Comparison of ENCODE assay signal across 15 cellular contexts in genomic region chr7:29494350-29494749, GRCh38.
DNase-seq lines count a peak whose midpoint lies in the region; ATAC-seq, FAIRE-seq and TF ChIP-seq lines count a peak whose summit lies in the region.
"Had no signal": no experiment of that assay in that cellular context is flagged by ENCODE, and none has a peak within 500 bp of the region (broad histone marks: within the 10 kb centered on the region; RNA-seq: fewer than 3 reads in every experiment).

No MANE protein-coding gene starts in this region.

- TF ChIP-seq POLR2A in HepG2 (IDR thresholded peaks at IDR 0.05; ENCODE audit: insufficient read depth in 1 of 2, low read depth in 2 of 2, low read length in 2 of 2): no peak
- TF ChIP-seq POLR2A in right lobe of liver (IDR thresholded peaks at IDR 0.05): no peak

- no peak for DNase-seq in HepG2 (ENCODE audit: low spot score)
- no peak for DNase-seq in right lobe of liver
- peak; percentile 79 for DNase-seq in choroid plexus epithelial cell (ENCODE audit: low read depth)
- DNase-seq in stimulated activated CD4-positive, alpha-beta T cell treated with anti-CD3 and anti-CD28 coated beads, Interleukin-4, amount 100 ng/mL, for 1 hour: no peak
- DNase-seq in coronary artery (ENCODE audit: low spot score): no peak
- DNase-seq in NCI-H82 treated with DMSO at 0.1 percent for 48 hours (lab: John Stamatoyannopoulos, UW; ENCODE audit: unreplicated experiment): no peak
- no peak for DNase-seq in NCI-H1417 treated with DMSO at 0.1 percent for 48 hours (lab: John Stamatoyannopoulos, UW)
- DNase-seq: 8988T; activated effector memory CD4-positive, alpha-beta T cell treated with Interleukin-2 at 50 U/mL for 16 hours; stimulated activated CD4-positive, alpha-beta T cell treated with anti-CD3 and anti-CD28 coated beads, Interleukin-1b, Interleukin-23, amount 100 ng/mL, for 48 hours had no signal

- 100% methylated on average over 1 of the region's 1 CpG for WGBS in HepG2 (ENCODE audit: low lambda C conversion rate)
- 75% methylated on average over 1 of the region's 1 CpG for WGBS in right lobe of liver (ENCODE audit: insufficient coverage, low coverage, low lambda C conversion rate, missing lambda C conversion rate)
- 82% methylated on average over 1 of the region's 1 CpG for WGBS in liver

- H3K9me3 ChIP-seq in HepG2 (ENCODE audit: low read length) (no peaks in the 10 kb centered on the region), right lobe of liver (no peaks in the 10 kb centered on the region), liver (ENCODE audit: control insufficient read depth in 4 of 4, low read length in 3 of 4) (no peaks in the 10 kb centered on the region)

- H2AFZ ChIP-seq in HepG2 (ENCODE audit: low read length): no peak overlapping the region

- H3K9ac ChIP-seq in HepG2 (ENCODE audit: insufficient read depth, low read depth, low read length) (no peak overlapping the region), liver (ENCODE audit: low read depth in 1 of 2, low read length in 2 of 2) (no peak overlapping the region)

- POLR2A ChIA-PET in HepG2 (lab: Yijun Ruan, JAX): interaction anchor here (1.8 kb wide), 1 partner anchor 11 kb away, joined by 7 read pairs; no protein-coding TSS in a partner anchor

- H3K4me3 ChIP-seq in HepG2 (replicated peaks in 1 of 3; ENCODE audit: insufficient read depth in 1 of 3, low read depth in 2 of 3, low read length in 3 of 3) (no peak overlapping the region), right lobe of liver (no peak overlapping the region), choroid plexus epithelial cell (ENCODE audit: low read depth, low read length) (no peak overlapping the region), liver (ENCODE audit: low read depth in 1 of 3, low read length in 3 of 3) (no peak overlapping the region), coronary artery (no peak overlapping the region)
- H3K4me3 ChIP-seq: lung had no signal

- TF ChIP-seq EP300 in HepG2 (IDR thresholded peaks at IDR 0.05; ENCODE audit: low read depth in 2 of 2, low read length in 2 of 2): no peak
- TF ChIP-seq EP300 in HepG2 (CRISPR knock-in tag; IDR thresholded peaks at IDR 0.05; ENCODE audit: borderline replicate concordance): no peak

- TF ChIP-seq CTCF in HepG2 (CRISPR knock-in tag; IDR thresholded peaks at IDR 0.05): no peak
- TF ChIP-seq CTCF in right lobe of liver (IDR thresholded peaks at IDR 0.05): no peak
- TF ChIP-seq CTCF in choroid plexus epithelial cell (conservative IDR thresholded peaks at IDR 0.05; ENCODE audit: low read depth, low read length): no peak
- TF ChIP-seq CTCF in liver (IDR thresholded peaks at IDR 0.05; ENCODE audit: low read depth, low read length, missing input control): no peak
- TF ChIP-seq CTCF in coronary artery (IDR thresholded peaks at IDR 0.05): no peak

- BruUV-seq in HepG2 (replicated peaks; lab: Mats Ljungman, UMichigan): no TSS peak

- FAIRE-seq in HepG2 (lab: Jason Lieb, UNC): no peak
- FAIRE-seq: frontal cortex had no signal

- H3K79me2 ChIP-seq in HepG2 (ENCODE audit: insufficient read depth, low read length): no peaks in the 10 kb centered on the region

- H3K4me2 ChIP-seq in HepG2 (ENCODE audit: low read depth, low read length): no peak overlapping the region

- H3K27ac ChIP-seq in HepG2 (ENCODE audit: extremely low read length, insufficient read depth, low read length): no peak overlapping the region
- no peak overlapping the region for H3K27ac ChIP-seq in right lobe of liver
- H3K27ac ChIP-seq in liver (ENCODE audit: low read depth in 1 of 2, low read length in 2 of 2): no peak overlapping the region
- no peak overlapping the region for H3K27ac ChIP-seq in coronary artery

- no peaks in the 10 kb centered on the region for H4K20me1 ChIP-seq in HepG2 (ENCODE audit: insufficient read depth, low read length)

- H3K36me3 ChIP-seq in HepG2 (replicated peaks in 1 of 2; ENCODE audit: control insufficient read depth in 1 of 2, insufficient read depth in 2 of 2, low read length in 2 of 2) (peaks cover 8 to 18% of the 10 kb centered on the region in 2 experiments; a peak in 3 of 5 replicates), right lobe of liver (no peaks in the 10 kb centered on the region), liver (ENCODE audit: control insufficient read depth in 4 of 4, insufficient read depth in 3 of 4, low read depth in 1 of 4, low read length in 3 of 4) (no peaks in the 10 kb centered on the region)

- in situ Hi-C loops in HepG2 (cut with HindIII; ENCODE audit: extremely low pct_ligation_motif_present, low pct_unique_long_range_greater_than_20kb): no loop called here

- TF ChIP-seq RAD21 in HepG2 (CRISPR knock-in tag; IDR thresholded peaks at IDR 0.05) (no peak), liver (IDR thresholded peaks at IDR 0.05) (no peak)

- CTCF ChIA-PET in HepG2 (lab: Yijun Ruan, JAX; ENCODE audit: low intra/inter-chr PET ratio, low total read pairs): no interaction called here

- intact Hi-C loops in HepG2 (cut with micrococcal nuclease; ENCODE audit: unreplicated experiment): loop anchor here (10.0 kb wide), 1 partner anchor 50 kb away; no protein-coding TSS in a partner anchor
- intact Hi-C loops in right lobe of liver (cut with DNase I): no loop called here

- ATAC-seq in HepG2: no peak
- no peak for ATAC-seq in right lobe of liver
- ATAC-seq: activated CD4-positive, CD25-positive, alpha-beta regulatory T cell treated with anti-CD3 and anti-CD28 coated beads, Interleukin-2, amount 50 U/mL, for 24 hours; natural killer cell treated with Interleukin-12 subunit alpha and Interleukin-12 subunit beta and Interleukin-15 and Interleukin-18, amount 100 ng/mL, for 72 hours had no signal

- H3K4me1 ChIP-seq in HepG2 (ENCODE audit: insufficient read depth, low read length): peaks cover 48% of the 10 kb centered on the region
- peaks cover 0 to 37% (median 10%) of the 10 kb centered on the region in 4 donors for H3K4me1 ChIP-seq in right lobe of liver
- peaks cover 7 to 23% (median 20%) of the 10 kb centered on the region in 4 donors for H3K4me1 ChIP-seq in liver (ENCODE audit: control insufficient read depth in 4 of 4, insufficient read depth in 4 of 4, low read length in 3 of 4)

- H3K27me3 ChIP-seq in HepG2 (ENCODE audit: control insufficient read depth in 1 of 2, insufficient read depth in 2 of 2, low read length in 2 of 2) (no peaks in the 10 kb centered on the region), right lobe of liver (no peaks in the 10 kb centered on the region), liver (ENCODE audit: control insufficient read depth in 4 of 4, insufficient read depth in 4 of 4, low read length in 3 of 4) (no peaks in the 10 kb centered on the region)

TF ChIP-seq in HepG2, 621 proteins besides CTCF, POLR2A, EP300 and RAD21:
- TF ChIP-seq SRY (CRISPR knock-in tag; IDR thresholded peaks at IDR 0.05) (no peak), REPIN1 (CRISPR knock-in tag; IDR thresholded peaks at IDR 0.05; ENCODE audit: borderline replicate concordance, low read depth) (no peak), NFE2L2 (IDR thresholded peaks at IDR 0.05; ENCODE audit: low read length) (peak; percentile 37; the same call in 1 of the 2 replicates), ZNF652 (CRISPR knock-in tag; IDR thresholded peaks at IDR 0.05; ENCODE audit: borderline replicate concordance, low read depth) (no peak), RELA (CRISPR knock-in tag; IDR thresholded peaks at IDR 0.05) (no peak), ZSCAN21 (CRISPR knock-in tag; IDR thresholded peaks at IDR 0.05; ENCODE audit: borderline replicate concordance) (no peak), SP140L (CRISPR knock-in tag; IDR thresholded peaks at IDR 0.05; ENCODE audit: borderline replicate concordance) (no peak)

TF ChIP-seq in liver, 16 proteins besides CTCF, POLR2A, EP300 and RAD21:
- TF ChIP-seq GABPA (IDR thresholded peaks at IDR 0.05 in 1 of 2, conservative IDR thresholded peaks at IDR 0.05 in 1 of 2) (no peak), NR2F2 (IDR thresholded peaks at IDR 0.05) (peak; percentile 34)
